8 cellular contexts compared by ENCODE assay signal in genomic region chr14:94026886-94027469, GRCh38. TPM values are rescaled to one million over a fixed set of nuclear protein-coding genes. Genes with fewer than 3 reads are reported as not detected.
DNase-seq lines count a peak whose midpoint lies in the region; ATAC-seq and TF ChIP-seq lines count a peak whose summit lies in the region.

No MANE protein-coding gene starts in this region.

- TF ChIP-seq CTCF in GM12864 (IDR thresholded peaks at IDR 0.05; ENCODE audit: low read depth, low read length, missing control alignments) (no peak), fibroblast of villous mesenchyme (IDR thresholded peaks at IDR 0.05; ENCODE audit: insufficient read depth, low read depth, low read length) (no peak), retinal pigment epithelial cell (conservative IDR thresholded peaks at IDR 0.05; ENCODE audit: low read depth, low read length) (no peak)

- no peak overlapping the region for H3K27ac Mint-ChIP-seq in T-helper 17 cell

- H3K4me1 Mint-ChIP-seq in T-helper 17 cell = peaks cover 42% of the 10 kb centered on the region

- no peak for ATAC-seq in T-helper 17 cell
- ATAC-seq in GM18511 (IDR thresholded peaks at IDR 0.05; ENCODE audit: unreplicated experiment) = no peak

- peak overlapping the region; percentile 49 for H3K4me3 ChIP-seq in GM12864 (ENCODE audit: low read depth, low read length)
- peak overlapping the region; percentile 70 for H3K4me3 ChIP-seq in fibroblast of villous mesenchyme (ENCODE audit: low read depth, low read length)
- peak overlapping the region; percentile 51 for H3K4me3 ChIP-seq in retinal pigment epithelial cell (ENCODE audit: low read length)

- H3K27me3 Mint-ChIP-seq in T-helper 17 cell = no peaks in the 10 kb centered on the region

- no peak for DNase-seq in GM12864 (ENCODE audit: low read depth)
- no peak for DNase-seq in T-helper 17 cell
- no peak for DNase-seq in fibroblast of villous mesenchyme (ENCODE audit: low read depth)
- no peak for DNase-seq in retinal pigment epithelial cell (ENCODE audit: low read depth)
- DNase-seq in NCI-H2081 (lab: John Stamatoyannopoulos, UW) = no peak
- DNase-seq in NCI-H82 (lab: John Stamatoyannopoulos, UW) = no peak
- DNase-seq in NCI-H524 treated with DMSO at 0.1 percent for 48 hours (lab: John Stamatoyannopoulos, UW) = no peak

- H3K9me3 ChIP-seq in T-helper 17 cell (ENCODE audit: control insufficient read depth, low read length, poor library complexity, severe bottlenecking) = no peaks in the 10 kb centered on the region

- peak overlapping the region; percentile 84 for H3K4me3 Mint-ChIP-seq in T-helper 17 cell

- H3K36me3 Mint-ChIP-seq in T-helper 17 cell (ENCODE audit: low read depth) = peaks cover 4% of the 10 kb centered on the region

RNA-seq across cellular contexts. Expression of gene OTUB2, which starts 0.8 kb away (rescaled TPM):
- under 1 TPM; 0.12 to 0.37 TPM for total RNA-seq in T-helper 17 cell
- total RNA-seq in fibroblast of villous mesenchyme = 0.97 and 1.3 TPM in 2 replicates

RNA-seq across cellular contexts. Expression of gene CCDC197, which starts 29.9 kb away (rescaled TPM):
- not detected for total RNA-seq in T-helper 17 cell
- total RNA-seq in fibroblast of villous mesenchyme = not detected in 2 replicates

RNA-seq across cellular contexts. Expression of gene ASB2, which starts 50.6 kb away (rescaled TPM):
- total RNA-seq in T-helper 17 cell (1 to 10 TPM; 2.3 to 6.5 TPM), fibroblast of villous mesenchyme (0.86 and 1.9 TPM in 2 replicates)

RNA-seq across cellular contexts. Expression of gene DDX24, which starts 54.0 kb away (rescaled TPM):
- 100 to 1,000 TPM; 478 to 531 TPM for total RNA-seq in T-helper 17 cell
- total RNA-seq in fibroblast of villous mesenchyme = 92.1 and 128 TPM in 2 replicates

RNA-seq across cellular contexts. Expression of gene IFI27L1, which starts 54.1 kb away (rescaled TPM):
- 10 to 100 TPM in 1 of 2 donors, 1 to 10 TPM in 1; 9.3 to 12.1 TPM for total RNA-seq in T-helper 17 cell
- 9.9 and 15.8 TPM in 2 replicates for total RNA-seq in fibroblast of villous mesenchyme
